In the genomic region with DNA sequence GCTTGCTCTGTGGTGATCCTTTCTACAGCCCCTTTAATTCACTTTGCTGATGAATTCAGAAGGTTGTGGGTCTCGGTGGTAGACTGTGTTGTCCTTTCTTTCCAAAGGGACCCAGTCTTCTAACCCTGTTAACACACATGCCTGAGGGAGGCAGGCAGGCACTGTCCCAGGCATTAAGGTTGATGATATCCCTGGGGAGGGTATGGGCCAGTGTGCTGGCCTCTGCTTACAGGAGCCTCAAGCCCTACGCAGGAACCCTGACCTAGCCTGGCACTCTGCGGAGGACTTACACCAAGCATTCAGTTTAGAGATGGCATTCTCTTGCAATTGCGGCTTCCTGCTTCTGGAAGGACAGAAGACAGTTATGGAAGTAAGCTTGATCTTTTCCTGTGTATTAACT, we compare ENCODE assay signal across 20 cellular contexts.
DNase-seq lines count a peak whose midpoint lies in the region; ATAC-seq, FAIRE-seq and TF ChIP-seq lines count a peak whose summit lies in the region.
"Had no signal": no experiment of that assay in that cellular context is flagged by ENCODE, and none has a peak within 500 bp of the region (broad histone marks: within the 10 kb centered on the region; RNA-seq: fewer than 3 reads in every experiment).

No MANE protein-coding gene starts in this region.

- no peak for TF ChIP-seq POLR2A in H1 (IDR thresholded peaks at IDR 0.05; ENCODE audit: control extremely low read depth in 1 of 2, low read depth in 2 of 2, low read length in 2 of 2)

- no peak overlapping the region for H2BK120ac ChIP-seq in H1 (replicated peaks; ENCODE audit: low read depth, low read length)

- no peak for TF ChIP-seq RAD21 in H1 (IDR thresholded peaks at IDR 0.05 in 1 of 2, conservative IDR thresholded peaks at IDR 0.05 in 1 of 2; ENCODE audit: low read depth in 2 of 2, low read length in 2 of 2)

- H3K79me2 ChIP-seq in H1 (ENCODE audit: control insufficient read depth in 1 of 2, insufficient read depth in 2 of 2, low read length in 2 of 2), result no peaks in the 10 kb centered on the region; a peak in 1 of 4 replicates

- H3K4ac ChIP-seq in H1 (replicated peaks; ENCODE audit: insufficient read length, low read depth, low read length), result no peak overlapping the region

- intact Hi-C loops in posterior vena cava (cut with DNase I), result no loop called here

- no peaks in the 10 kb centered on the region for H3K9me3 Mint-ChIP-seq in HFFc6
- H3K9me3 Mint-ChIP-seq: CD8-positive, alpha-beta T cell had no signal

- no peak overlapping the region for H3K23ac ChIP-seq in H1 (ENCODE audit: insufficient read length)

- H4K5ac ChIP-seq in H1 (ENCODE audit: insufficient read length, low read depth, low read length), result no peak overlapping the region

- no peak overlapping the region for H3K4me2 ChIP-seq in H1 (ENCODE audit: insufficient read depth in 1 of 2, low read depth in 2 of 2, low read length in 2 of 2)

- H3K4me3 ChIP-seq in H1 (ENCODE audit: extremely low read depth in 1 of 4, insufficient read depth in 2 of 4, low read depth in 3 of 4, low read length in 4 of 4), result no peak overlapping the region
- H3K4me3 ChIP-seq: GM23248, HAP-1 had no signal

- no peak overlapping the region for H2BK12ac ChIP-seq in H1 (ENCODE audit: low read depth, low read length)

- H2AK5ac ChIP-seq in H1 (ENCODE audit: low read depth, low read length), result no peak overlapping the region

- DNase-seq in NCI-H82 (lab: John Stamatoyannopoulos, UW) (peak; percentile 20), NCI-H82 treated with DMSO at 0.1 percent for 48 hours (lab: John Stamatoyannopoulos, UW; ENCODE audit: unreplicated experiment) (no peak), HFFc6 (no peak), H1 (ENCODE audit: low read depth in 1 of 2, low spot score in 2 of 2) (no peak), posterior vena cava (ENCODE audit: low spot score) (peak; percentile 58), NCI-H345 (lab: John Stamatoyannopoulos, UW) (no peak), GM19239 (ENCODE audit: insufficient read length, low spot score) (no peak)
- DNase-seq: 8988T, C1 segment of cervical spinal cord, Caco-2, DMS153, DMS79 treated with DMSO at 0.1 percent for 48 hours, GF-D8, GM23248 had no signal

- H3K36me3 ChIP-seq in H1 (ENCODE audit: control insufficient read depth in 2 of 4, insufficient read depth in 4 of 4, low read length in 3 of 4), result no peaks in the 10 kb centered on the region
- H3K36me3 ChIP-seq: HAP-1 had no signal

- no peaks in the 10 kb centered on the region for H3K4me1 Mint-ChIP-seq in HFFc6 (ENCODE audit: low read depth)

- no peak overlapping the region for H3K9ac ChIP-seq in H1 (replicated peaks in 1 of 4; ENCODE audit: extremely low read depth in 1 of 4, low read depth in 3 of 4, low read length in 3 of 4)
- H3K9ac ChIP-seq: GM23248 had no signal

- ATAC-seq in GM18907 (IDR thresholded peaks at IDR 0.05; ENCODE audit: unreplicated experiment), result no peak
- ATAC-seq: CD8-positive, alpha-beta T cell had no signal

- H2BK20ac ChIP-seq in H1 (ENCODE audit: low read length), result no peak overlapping the region

- FAIRE-seq in H1 (lab: Jason Lieb, UNC) (no peak), GM19239 (lab: Jason Lieb, UNC) (no peak)
- FAIRE-seq: GM12891, GM18507, H54 had no signal

- TF ChIP-seq CTCF in HFFc6 (IDR thresholded peaks at IDR 0.05) (no peak), H1 (IDR thresholded peaks at IDR 0.05; ENCODE audit: control extremely low read depth in 1 of 3, insufficient read depth in 1 of 3, low read depth in 1 of 3, low read length in 3 of 3) (no peak)

- 0 out of 2 replicates have a peak overlapping the region, but pooled peaks have one; percentile 8 for H3K27ac Mint-ChIP-seq in HFFc6
- H3K27ac Mint-ChIP-seq: CD8-positive, alpha-beta T cell had no signal

- no peak overlapping the region for H3K18ac ChIP-seq in H1 (ENCODE audit: extremely low read depth, low read length)

- H3K23me2 ChIP-seq in H1 (ENCODE audit: low read depth, low read length), result no peaks in the 10 kb centered on the region

- H3K27me3 Mint-ChIP-seq in HFFc6 (ENCODE audit: insufficient read depth), result no peaks in the 10 kb centered on the region

- CTCF ChIA-PET in H1 (lab: Charles Lee; ENCODE audit: partially characterized antibody), result no interaction called here

- no peak overlapping the region for H3K27ac ChIP-seq in H1 (ENCODE audit: low read depth, low read length)
- H3K27ac ChIP-seq: GM23248 had no signal

- peaks cover 0 to 1% of the 10 kb centered on the region in 2 experiments for H4K20me1 ChIP-seq in H1 (replicated peaks in 1 of 2; ENCODE audit: control insufficient read depth in 1 of 2, insufficient read depth in 2 of 2, low read length in 2 of 2)

- POLR2A ChIA-PET in H1 (lab: Charles Lee; ENCODE audit: partially characterized antibody), result interaction anchor here (1.3 kb wide), 1 partner anchor 9 kb away, joined by 3 read pairs; no protein-coding TSS in a partner anchor

- no peak overlapping the region for H3K4me3 Mint-ChIP-seq in HFFc6
- H3K4me3 Mint-ChIP-seq: CD8-positive, alpha-beta T cell had no signal

- no peaks in the 10 kb centered on the region for H3K79me1 ChIP-seq in H1 (ENCODE audit: low read depth, low read length)

- H4K8ac ChIP-seq in H1 (ENCODE audit: extremely low read depth, insufficient read depth, low read length), result peak overlapping the region; percentile 54; the same call in 1 of the 2 replicates

- no peak overlapping the region for H2AFZ ChIP-seq in H1 (ENCODE audit: low read length)
- H2AFZ ChIP-seq: GM23248 had no signal

- no peak overlapping the region for H3K56ac ChIP-seq in H1 (replicated peaks; ENCODE audit: insufficient read length, low read depth, low read length)

- no peaks in the 10 kb centered on the region for H3K36me3 Mint-ChIP-seq in HFFc6 (ENCODE audit: low read depth)
- H3K36me3 Mint-ChIP-seq: CD8-positive, alpha-beta T cell had no signal

- no peaks in the 10 kb centered on the region for H3K4me1 ChIP-seq in H1 (replicated peaks in 1 of 4; ENCODE audit: control insufficient read depth in 3 of 4, insufficient read depth in 4 of 4, low read length in 3 of 4)

- TF ChIP-seq EP300 in H1 (IDR thresholded peaks at IDR 0.05; ENCODE audit: borderline replicate concordance in 1 of 2, low read depth in 2 of 2, low read length in 2 of 2), result no peak

- no peak overlapping the region for H4K91ac ChIP-seq in H1 (replicated peaks; ENCODE audit: insufficient read length, low read length)

- 96% methylated on average over 4 of the region's 4 CpGs; no CpG with 5 or more reads in 1 of the 2 experiments for WGBS in H1 (ENCODE audit: extremely low coverage in 1 of 2, insufficient coverage in 1 of 2, insufficient read length in 1 of 2, insufficient replicate concordance in 2 of 2, low coverage in 1 of 2, low lambda C conversion rate in 2 of 2, missing lambda C conversion rate in 1 of 2), 2 experiments

- no peaks in the 10 kb centered on the region for H3K9me3 ChIP-seq in H1 (ENCODE audit: insufficient read depth in 2 of 2, low read depth in 1 of 2, low read length in 1 of 2)
- H3K9me3 ChIP-seq: Caco-2, HAP-1 had no signal

- no peaks in the 10 kb centered on the region for H3K27me3 ChIP-seq in H1 (replicated peaks in 1 of 4; ENCODE audit: control insufficient read depth in 3 of 4, extremely low read depth in 1 of 4, insufficient read depth in 3 of 4, low read length in 3 of 4)

- H2BK5ac ChIP-seq in H1 (ENCODE audit: low read depth, low read length), result no peak overlapping the region

- no peak overlapping the region for H2BK15ac ChIP-seq in H1 (ENCODE audit: low read length)

- no peak overlapping the region for H3K14ac ChIP-seq in H1 (ENCODE audit: insufficient read length)

TF ChIP-seq in H1, 55 proteins besides CTCF, POLR2A, EP300 and RAD21:
- TF ChIP-seq RXRA (IDR thresholded peaks at IDR 0.05; ENCODE audit: insufficient read depth, low read depth, low read length) (no peak), GTF2F1 (IDR thresholded peaks at IDR 0.05; ENCODE audit: borderline replicate concordance, low read depth, low read length) (no peak), SUZ12 (IDR thresholded peaks at IDR 0.05; ENCODE audit: low read length) (no peak), TAF1 (IDR thresholded peaks at IDR 0.05; ENCODE audit: low read depth, low read length) (no peak)
- TF ChIP-seq, protein P1, sequence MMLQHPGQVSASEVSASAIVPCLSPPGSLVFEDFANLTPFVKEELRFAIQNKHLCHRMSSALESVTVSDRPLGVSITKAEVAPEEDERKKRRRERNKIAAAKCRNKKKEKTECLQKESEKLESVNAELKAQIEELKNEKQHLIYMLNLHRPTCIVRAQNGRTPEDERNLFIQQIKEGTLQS (IDR thresholded peaks at IDR 0.05; ENCODE audit: insufficient read depth, low read depth, low read length), result no peak

Comparison
In these comparisons a context has a peak if more than half of its experiments do, and no peak if none do; other contexts are left out.
1. DNase-seq: peak in NCI-H82 (single experiment) and posterior vena cava (single experiment); none in NCI-H82 treated with DMSO at 0.1 percent for 48 hours (single experiment), HFFc6 (single experiment), H1 (0 of 2), NCI-H345 (single experiment) and GM19239 (single experiment).